Comparison of ENCODE assay signal across 15 cellular contexts in genomic region chr10:70274643-70275042, GRCh38. TPM values are rescaled to one million over a fixed set of nuclear protein-coding genes. Genes with fewer than 3 reads are reported as not detected.
DNase-seq lines count a peak whose midpoint lies in the region; ATAC-seq lines count a peak whose summit lies in the region.
"Had no signal": no experiment of that assay in that cellular context is flagged by ENCODE, and none has a peak within 500 bp of the region (broad histone marks: within the 10 kb centered on the region; RNA-seq: fewer than 3 reads in every experiment).

No MANE protein-coding gene starts in this region.

- no peak for ATAC-seq in GM21423 (IDR thresholded peaks at IDR 0.05; ENCODE audit: unreplicated experiment)
- ATAC-seq: K562 had no signal

- H3K27me3 ChIP-seq in H7 (ENCODE audit: control insufficient read depth, insufficient read depth, low read length): no peaks in the 10 kb centered on the region
- H3K27me3 ChIP-seq: SJSA1 had no signal

- DNase-seq in A172 (ENCODE audit: low spot score) (peak; percentile 29), M059J (ENCODE audit: low read depth) (peak; percentile 44), dedifferentiated amniotic fluid mesenchymal stem cell (ENCODE audit: extremely low spot score) (peak; percentile 40), medulla oblongata (ENCODE audit: extremely low spot score) (peak; percentile 89), T1000 (lab: John Stamatoyannopoulos, UW) (no peak), H7 (no peak)
- DNase-seq in activated CD4-positive, alpha-beta T cell treated with anti-CD3 and anti-CD28 coated beads for 48 hours: no peak
- DNase-seq: activated CD4-positive, CD25-positive, alpha-beta regulatory T cell; AML-193; H9; NCI-H446 treated with DMSO at 0.1 percent for 48 hours; stimulated activated CD4-positive, alpha-beta T cell treated with anti-CD3 and anti-CD28 coated beads, Interleukin-12 subunit alpha, Interleukin-12 subunit beta, amount 100 ng/mL, for 4 hours had no signal

- H3K4me3 ChIP-seq in H7 (ENCODE audit: insufficient read depth, low read depth, low read length): no peak overlapping the region
- H3K4me3 ChIP-seq: K562, SJSA1 had no signal

- H3K36me3 ChIP-seq in H7 (replicated peaks; ENCODE audit: control insufficient read depth, insufficient read depth, low read length): no peaks in the 10 kb centered on the region
- H3K36me3 ChIP-seq: SJSA1 had no signal

RNA-seq across cellular contexts. Expression of gene NPFFR1, which starts 9.2 kb away (rescaled TPM):
- total RNA-seq in A172 (2014; rRNA removed; shearing (Covaris generic)): 0.02 TPM in 1 of 2 replicates, not detected in the other
- not detected in 2 replicates for total RNA-seq in M059J (2014; rRNA removed; shearing (Covaris generic))
- not detected in 2 replicates for total RNA-seq in H7 (2014; rRNA removed; shearing (Covaris generic))
- total RNA-seq: H9, SJSA1 had no signal

RNA-seq across cellular contexts. Expression of gene PPA1, which starts 41.4 kb away (rescaled TPM):
- total RNA-seq in A172 (2014; rRNA removed; shearing (Covaris generic)): 184 and 272 TPM in 2 replicates
- 143 and 186 TPM in 2 replicates for total RNA-seq in M059J (2014; rRNA removed; shearing (Covaris generic))
- total RNA-seq in H7 (2014; rRNA removed; shearing (Covaris generic)): 207 and 232 TPM in 2 replicates

Comparison
In these comparisons a context has a peak if more than half of its experiments do, and no peak if none do; other contexts are left out.
1. DNase-seq: peak in A172 (single experiment), M059J (single experiment), dedifferentiated amniotic fluid mesenchymal stem cell (single experiment) and medulla oblongata (single experiment); none in T1000 (single experiment), activated CD4-positive, alpha-beta T cell treated with anti-CD3 and anti-CD28 coated beads for 48 hours (single experiment) and H7 (single experiment).